8 cellular contexts compared by ENCODE assay signal in the genomic region with DNA sequence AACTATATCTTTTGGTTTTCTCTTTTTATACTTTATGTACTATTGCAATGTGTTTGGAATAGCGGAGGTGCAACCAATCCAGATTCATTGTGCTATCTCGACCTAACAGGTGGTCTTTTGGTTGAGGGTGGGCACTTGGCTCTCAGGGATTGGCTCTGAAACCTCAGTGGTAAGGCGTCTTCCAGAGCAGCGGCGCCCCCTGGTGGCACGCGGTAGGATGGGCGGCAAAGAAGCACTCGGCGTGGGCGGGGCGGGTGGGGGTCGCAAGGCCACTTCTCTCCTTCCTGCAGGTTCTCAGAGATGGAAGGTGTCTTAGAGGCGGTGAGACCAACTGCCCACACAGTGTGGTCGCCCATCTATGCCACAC. TPM values are rescaled to one million over a fixed set of nuclear protein-coding genes. Genes with fewer than 3 reads are reported as not detected.
A peak's percentile ranks its signal among the peaks of the same experiment; 100 is the strongest.
DNase-seq lines count a peak whose midpoint lies in the region; ATAC-seq and TF ChIP-seq lines count a peak whose summit lies in the region.

No MANE protein-coding gene starts in this region.

- no peak overlapping the region for H3K27ac Mint-ChIP-seq in endodermal cell

- WGBS in endodermal cell (ENCODE audit: insufficient coverage in 1 of 2, insufficient read length in 1 of 2), 2 experiments: 48 to 64% methylated on average over 8 to 15 of the region's 15 CpGs

- ATAC-seq in HG03064 (IDR thresholded peaks at IDR 0.05; ENCODE audit: low read depth, unreplicated experiment): peak; percentile 64

- H3K4me1 ChIP-seq in endodermal cell (ENCODE audit: control insufficient read depth, insufficient read depth, low read length): no peaks in the 10 kb centered on the region

- H3K4me3 ChIP-seq in endodermal cell (ENCODE audit: low read length): no peak overlapping the region

- H3K9me3 Mint-ChIP-seq in endodermal cell: no peaks in the 10 kb centered on the region

- no peaks in the 10 kb centered on the region for H3K36me3 Mint-ChIP-seq in endodermal cell (ENCODE audit: low read depth)

- H3K36me3 ChIP-seq in endodermal cell (ENCODE audit: control insufficient read depth, insufficient read depth, low read length): no peaks in the 10 kb centered on the region

- peak; percentile 89 for TF ChIP-seq CTCF in endodermal cell (conservative IDR thresholded peaks at IDR 0.05)

- peaks cover 9% of the 10 kb centered on the region for H3K27me3 ChIP-seq in endodermal cell (ENCODE audit: control insufficient read depth, insufficient read depth, low read length, poor library complexity, severe bottlenecking)

- peak overlapping the region; percentile 50 for H3K4me3 Mint-ChIP-seq in endodermal cell

- peaks cover 7% of the 10 kb centered on the region for H3K4me1 Mint-ChIP-seq in endodermal cell

- DNase-seq in SKM-1 treated with dmso at 0.1 percent for 144 hours (lab: John Stamatoyannopoulos, UW; ENCODE audit: unreplicated experiment): peak; percentile 26
- no peak for DNase-seq in SKM-1 (lab: John Stamatoyannopoulos, UW; ENCODE audit: unreplicated experiment)
- peak; percentile 52 to 90 for DNase-seq in NCI-H526 (lab: John Stamatoyannopoulos, UW)
- DNase-seq in activated CD8-positive, alpha-beta memory T cell treated with anti-CD3 and anti-CD28 coated beads for 4 hours (ENCODE audit: low read depth in 2 of 2): peak; percentile 50 to 55
- peak; percentile 92 for DNase-seq in endodermal cell
- peak; percentile 63 for DNase-seq in mucosa of gallbladder (ENCODE audit: low spot score)
- peak; percentile 49 to 62 for DNase-seq in stimulated activated CD8-positive, alpha-beta memory T cell treated with anti-CD3 and anti-CD28 coated beads, Interleukin-4, amount 100 ng/mL, for 4 hours (ENCODE audit: low read depth in 2 of 2, low spot score in 1 of 2)

- no peak overlapping the region for H3K27ac ChIP-seq in endodermal cell (ENCODE audit: low read depth, low read length)

- H3K27me3 Mint-ChIP-seq in endodermal cell (ENCODE audit: insufficient read depth): peaks cover 7% of the 10 kb centered on the region

- H3K9ac ChIP-seq in endodermal cell (ENCODE audit: extremely low read depth, low read length, poor library complexity, severe bottlenecking): no peak overlapping the region

- H3K9me3 ChIP-seq in endodermal cell (ENCODE audit: control insufficient read depth, low read length): no peaks in the 10 kb centered on the region

RNA-seq across cellular contexts. Expression of a gene that starts 19.2 kb away (rescaled TPM):
- total RNA-seq in endodermal cell (not detected), mucosa of gallbladder (not detected)
- polyA plus RNA-seq in endodermal cell (2013, experiment 1 of 2): not detected
- polyA plus RNA-seq in endodermal cell (2013, experiment 2 of 2): not detected

RNA-seq across cellular contexts. Expression of a gene that starts 53.7 kb away (rescaled TPM):
- 10 to 100 TPM; 45.3 to 53.2 TPM for total RNA-seq in endodermal cell
- polyA plus RNA-seq in endodermal cell (2013, experiment 1 of 2): 38.1 TPM
- polyA plus RNA-seq in endodermal cell (2013, experiment 2 of 2): 39.5 TPM
- total RNA-seq in mucosa of gallbladder: 39.9 TPM
